Comparison of ENCODE assay signal across 8 cellular contexts in genomic region chr4:140756292-140757219, GRCh38. TPM values are rescaled to one million over a fixed set of nuclear protein-coding genes. Genes with fewer than 3 reads are reported as not detected.
A peak's percentile ranks its signal among the peaks of the same experiment; 100 is the strongest.
DNase-seq lines count a peak whose midpoint lies in the region; TF ChIP-seq lines count a peak whose summit lies in the region.

Gene TBC1D9, minus strand, starts transcription at chr4:140756385. Its CDS starts 340 bp downstream, at chr4:140756045.

- no peaks in the 10 kb centered on the region for H4K20me1 ChIP-seq in PC-9 (ENCODE audit: insufficient read depth)

- DNase-seq in T-helper 1 cell = no peak
- DNase-seq in H4 (ENCODE audit: low spot score) = peak; percentile 93
- DNase-seq in PC-9 = peak; percentile 80 to 84
- DNase-seq in cardiac fibroblast (ENCODE audit: low read depth in 2 of 2) = peak; percentile 82 to 90

- no peak for TF ChIP-seq CTCF in PC-9 (conservative IDR thresholded peaks at IDR 0.05)
- TF ChIP-seq CTCF in cardiac fibroblast (IDR thresholded peaks at IDR 0.05; ENCODE audit: low read depth, low read length) = peak; percentile 2

- no peaks in the 10 kb centered on the region; the same call in 1 of the 2 replicates for H3F3A ChIP-seq in PC-9 (ENCODE audit: insufficient read depth, low read depth)

- no peaks in the 10 kb centered on the region for H3K9me3 ChIP-seq in KOPT-K1 (ENCODE audit: insufficient read depth, low read length, poor library complexity, severe bottlenecking)
- H3K9me3 ChIP-seq in PC-9 (ENCODE audit: insufficient read depth, low read depth) = no peaks in the 10 kb centered on the region
- no peaks in the 10 kb centered on the region for H3K9me3 ChIP-seq in iPS-15b (ENCODE audit: control insufficient read depth, insufficient read depth, low read length)

- H3K27me3 ChIP-seq in PC-9 (ENCODE audit: insufficient read depth, low read depth) = no peaks in the 10 kb centered on the region
- H3K27me3 ChIP-seq in iPS-15b (ENCODE audit: control insufficient read depth, insufficient read depth, low read length) = peaks cover 73% of the 10 kb centered on the region
- no peaks in the 10 kb centered on the region for H3K27me3 ChIP-seq in rectal smooth muscle tissue (ENCODE audit: control insufficient read depth, insufficient read depth, low read length)

- H3K27ac ChIP-seq in KOPT-K1 (ENCODE audit: low read depth, low read length, poor library complexity, severe bottlenecking) (peak within 1 kb of the TSS; percentile 18), PC-9 (peak within 1 kb of the TSS; percentile 81), rectal smooth muscle tissue (ENCODE audit: low read depth, low read length) (peak within 1 kb of the TSS; percentile 66)

- CTCF ChIA-PET in PC-9 (lab: Charles Lee) = interaction anchor here (0.6 kb wide), 1 partner anchor 38 kb away, joined by 5 read pairs; no protein-coding TSS in a partner anchor

- peaks cover 64% of the 10 kb centered on the region for H3K27me3 Mint-ChIP-seq in T-helper 1 cell treated with Interleukin-12 subunit alpha and Interleukin-12 subunit beta and Interleukin-4 antibody, amounts not matched to agents 30 μg/mL and 1 μg/mL, for 36 hours (ENCODE audit: low read depth)

- no peak within 1 kb of the TSS for H3K27ac Mint-ChIP-seq in T-helper 1 cell treated with Interleukin-12 subunit alpha and Interleukin-12 subunit beta and Interleukin-4 antibody, amounts not matched to agents 30 μg/mL and 1 μg/mL, for 36 hours

- H3K4me1 ChIP-seq in PC-9 (replicated peaks; ENCODE audit: insufficient read depth) = peaks cover 15% of the 10 kb centered on the region
- H3K4me1 ChIP-seq in iPS-15b (ENCODE audit: control insufficient read depth, insufficient read depth, low read length) = peaks cover 6% of the 10 kb centered on the region
- no peaks in the 10 kb centered on the region for H3K4me1 ChIP-seq in rectal smooth muscle tissue (ENCODE audit: control insufficient read depth, insufficient read depth, low read length)

- H3K9ac ChIP-seq in iPS-15b (ENCODE audit: low read depth, low read length) (peak within 1 kb of the TSS; percentile 37), rectal smooth muscle tissue (ENCODE audit: low read length) (peak within 1 kb of the TSS; percentile 38)

- H3K4me1 Mint-ChIP-seq in T-helper 1 cell treated with Interleukin-12 subunit alpha and Interleukin-12 subunit beta and Interleukin-4 antibody, amounts not matched to agents 30 μg/mL and 1 μg/mL, for 36 hours (ENCODE audit: low read depth) = no peaks in the 10 kb centered on the region

- H3K9me2 ChIP-seq in PC-9 (ENCODE audit: insufficient read depth) = no peaks in the 10 kb centered on the region

- POLR2A ChIA-PET in PC-9 (lab: Charles Lee; ENCODE audit: unreplicated experiment) = interaction anchor here (0.6 to 1.5 kb wide), 12 partner anchors 30 to 734 kb away, joined by 3 to 16 read pairs (median 6); partner anchors contain the start of gene SCOC

- peak within 1 kb of the TSS; percentile 82 for H3K4me2 ChIP-seq in PC-9

- intact Hi-C loops in PC-9 (cut with micrococcal nuclease; ENCODE audit: unreplicated experiment) = loop anchor here (1.0 to 10.0 kb wide), 3 partner anchors 28 to 392 kb away; no protein-coding TSS in a partner anchor

- peak within 1 kb of the TSS; percentile 89 for H2AFZ ChIP-seq in PC-9

- peaks cover 30% of the 10 kb centered on the region for H3K79me2 ChIP-seq in PC-9 (ENCODE audit: low read depth)

- peak within 1 kb of the TSS; percentile 28 for H3K4me3 Mint-ChIP-seq in T-helper 1 cell treated with Interleukin-12 subunit alpha and Interleukin-12 subunit beta and Interleukin-4 antibody, amounts not matched to agents 30 μg/mL and 1 μg/mL, for 36 hours

- H3K36me3 Mint-ChIP-seq in T-helper 1 cell treated with Interleukin-12 subunit alpha and Interleukin-12 subunit beta and Interleukin-4 antibody, amounts not matched to agents 30 μg/mL and 1 μg/mL, for 36 hours (ENCODE audit: low read depth) = peaks cover 1% of the 10 kb centered on the region

- no peaks in the 10 kb centered on the region for H3K36me3 ChIP-seq in KOPT-K1 (ENCODE audit: insufficient read depth, low read length)
- H3K36me3 ChIP-seq in PC-9 (ENCODE audit: low read depth) = no peaks in the 10 kb centered on the region
- H3K36me3 ChIP-seq in iPS-15b (ENCODE audit: control insufficient read depth, insufficient read depth, low read length) = no peaks in the 10 kb centered on the region
- H3K36me3 ChIP-seq in rectal smooth muscle tissue (ENCODE audit: control insufficient read depth, insufficient read depth, low read length) = no peaks in the 10 kb centered on the region

- TSS peak; percentile 84 for BruUV-seq in PC-9 (replicated peaks; lab: Mats Ljungman, UMichigan)

- H3K4me3 ChIP-seq in PC-9 = peak within 1 kb of the TSS; percentile 78
- peak within 1 kb of the TSS; percentile 80 to 82 for H3K4me3 ChIP-seq in cardiac fibroblast (replicated peaks in 1 of 2; ENCODE audit: low read depth in 2 of 2, low read length in 2 of 2)
- H3K4me3 ChIP-seq in iPS-15b (ENCODE audit: low read depth, low read length) = peak within 1 kb of the TSS; percentile 70
- peak within 1 kb of the TSS; percentile 91 for H3K4me3 ChIP-seq in rectal smooth muscle tissue (ENCODE audit: low read length)

- H3K9me3 Mint-ChIP-seq in T-helper 1 cell treated with Interleukin-12 subunit alpha and Interleukin-12 subunit beta and Interleukin-4 antibody, amounts not matched to agents 30 μg/mL and 1 μg/mL, for 36 hours = no peaks in the 10 kb centered on the region

RNA-seq across cellular contexts. Expression of gene TBC1D9, which starts in this region (rescaled TPM):
- 11.8 and 12.9 TPM in 2 replicates for total RNA-seq in H4 (2014; rRNA removed; shearing (Covaris generic))
- 17.0 and 17.6 TPM in 2 replicates for total RNA-seq in PC-9 (2021)

Comparison
In these comparisons a context has a peak if more than half of its experiments do, and no peak if none do; other contexts are left out.
1. DNase-seq: peak in H4 (single experiment), PC-9 (2 of 2) and cardiac fibroblast (2 of 2); none in T-helper 1 cell (0 of 5).
2. H3K27ac ChIP-seq: peak in every context shown above with its lines; median percentile 81 in PC-9; 66 in rectal smooth muscle tissue; 18 in KOPT-K1.
3. Peak in every context shown above with its lines, with median percentiles within 50 percentile points of each other: H3K4me3 ChIP-seq.